In genomic region chr7:116776046-116776445, GRCh38 we compare ENCODE assay signal across 1 cellular context.
TF ChIP-seq lines count a peak whose summit lies in the region.

No MANE protein-coding gene starts in this region.

TF ChIP-seq in IMR-90, 13 proteins besides CTCF, POLR2A, EP300 and RAD21 (continued from another document):
- TF ChIP-seq RFX5 (IDR thresholded peaks at IDR 0.05; ENCODE audit: low read depth, low read length), result no peak
- no peak for TF ChIP-seq CHD1 (IDR thresholded peaks at IDR 0.05; ENCODE audit: low read depth, low read length)
- TF ChIP-seq FOS (IDR thresholded peaks at IDR 0.05; ENCODE audit: low read depth, low read length), result no peak
- TF ChIP-seq MXI1 (IDR thresholded peaks at IDR 0.05; ENCODE audit: borderline replicate concordance, low read depth, low read length), result no peak
- no peak for TF ChIP-seq NFE2L2 (IDR thresholded peaks at IDR 0.05; ENCODE audit: low read depth, low read length)
- no peak for TF ChIP-seq MAFK (IDR thresholded peaks at IDR 0.05; ENCODE audit: low read depth, low read length)
- no peak for TF ChIP-seq USF2 (IDR thresholded peaks at IDR 0.05; ENCODE audit: low read depth, low read length)
- no peak for TF ChIP-seq RCOR1 (IDR thresholded peaks at IDR 0.05; ENCODE audit: insufficient replicate concordance, low read length)
- TF ChIP-seq, protein P1, sequence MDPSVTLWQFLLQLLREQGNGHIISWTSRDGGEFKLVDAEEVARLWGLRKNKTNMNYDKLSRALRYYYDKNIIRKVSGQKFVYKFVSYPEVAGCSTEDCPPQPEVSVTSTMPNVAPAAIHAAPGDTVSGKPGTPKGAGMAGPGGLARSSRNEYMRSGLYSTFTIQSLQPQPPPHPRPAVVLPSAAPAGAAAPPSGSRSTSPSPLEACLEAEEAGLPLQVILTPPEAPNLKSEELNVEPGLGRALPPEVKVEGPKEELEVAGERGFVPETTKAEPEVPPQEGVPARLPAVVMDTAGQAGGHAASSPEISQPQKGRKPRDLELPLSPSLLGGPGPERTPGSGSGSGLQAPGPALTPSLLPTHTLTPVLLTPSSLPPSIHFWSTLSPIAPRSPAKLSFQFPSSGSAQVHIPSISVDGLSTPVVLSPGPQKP (IDR thresholded peaks at IDR 0.05; ENCODE audit: borderline replicate concordance, low read depth, low read length), result no peak
